Comparison of ENCODE assay signal across 6 cellular contexts in genomic region chr19:45187421-45188100, GRCh38. TPM values are rescaled to one million over a fixed set of nuclear protein-coding genes. Genes with fewer than 3 reads are reported as not detected.
DNase-seq lines count a peak whose midpoint lies in the region; ATAC-seq, FAIRE-seq and TF ChIP-seq lines count a peak whose summit lies in the region.

No MANE protein-coding gene starts in this region.

- TF ChIP-seq POLR2A in GM12892 (IDR thresholded peaks at IDR 0.05; ENCODE audit: low read depth, low read length), result no peak

- peak; percentile 51 for TF ChIP-seq CTCF in fibroblast of villous mesenchyme (IDR thresholded peaks at IDR 0.05; ENCODE audit: insufficient read depth, low read depth, low read length)

- H3K4me3 ChIP-seq in fibroblast of villous mesenchyme (ENCODE audit: low read depth, low read length), result no peak overlapping the region

- no peak for ATAC-seq in HG03139 (IDR thresholded peaks at IDR 0.05; ENCODE audit: unreplicated experiment)
- ATAC-seq in HG03457 (IDR thresholded peaks at IDR 0.05; ENCODE audit: unreplicated experiment), result no peak

- peak; percentile 66 for FAIRE-seq in GM12892 (lab: Jason Lieb, UNC)

- DNase-seq in GM12892 (ENCODE audit: insufficient read length) (no peak), NCI-H526 treated with DMSO at 0.1 percent for 48 hours (lab: John Stamatoyannopoulos, UW) (peak; percentile 18), fibroblast of villous mesenchyme (ENCODE audit: low read depth) (no peak)
- no peak for DNase-seq in activated effector memory CD4-positive, alpha-beta T cell treated with anti-CD3 and anti-CD28 coated beads, Interleukin-2, amount 50 U/mL, for 16 hours

RNA-seq across cellular contexts. Expression of gene BLOC1S3, which starts 9.0 kb away (rescaled TPM):
- 3.3 TPM for polyA plus RNA-seq in GM12892 (2012; ENCODE audit: missing spikeins)
- total RNA-seq in fibroblast of villous mesenchyme, result 4.3 and 5.8 TPM in 2 replicates

RNA-seq across cellular contexts. Expression of gene TRAPPC6A, which starts 9.5 kb away (rescaled TPM):
- polyA plus RNA-seq in GM12892 (2012; ENCODE audit: missing spikeins), result 41.1 TPM
- total RNA-seq in fibroblast of villous mesenchyme, result 3.9 and 7.7 TPM in 2 replicates

RNA-seq across cellular contexts. Expression of gene NKPD1, which starts 26.8 kb away (rescaled TPM):
- polyA plus RNA-seq in GM12892 (2012; ENCODE audit: missing spikeins), result 0.11 TPM
- under 0.01 TPM in 2 replicates for total RNA-seq in fibroblast of villous mesenchyme

RNA-seq across cellular contexts. Expression of gene EXOC3L2, which starts 57.6 kb away (rescaled TPM):
- not detected for polyA plus RNA-seq in GM12892 (2012; ENCODE audit: missing spikeins)
- not detected in 2 replicates for total RNA-seq in fibroblast of villous mesenchyme
